ENCODE assay signal across 26 cellular contexts in the genomic region with DNA sequence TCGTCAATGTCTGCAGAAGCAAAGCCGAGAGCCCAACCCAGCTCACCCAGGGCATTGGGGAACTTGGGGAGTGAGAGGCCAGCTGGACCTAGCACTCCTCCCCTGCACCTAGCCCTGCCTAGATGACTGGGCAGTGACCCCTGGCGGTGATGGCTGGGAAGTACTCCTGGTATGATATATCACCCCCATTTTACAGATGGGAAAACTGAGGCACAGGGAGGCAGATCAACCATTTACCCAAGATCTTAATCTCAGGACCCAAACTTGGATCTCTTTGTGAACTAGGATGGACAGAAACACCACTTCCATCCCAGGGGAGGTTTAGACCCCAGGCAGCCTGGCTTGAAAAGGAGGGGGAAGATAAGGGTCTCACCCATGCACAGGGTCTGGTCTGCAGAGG. TPM values are rescaled to one million over a fixed set of nuclear protein-coding genes. Genes with fewer than 3 reads are reported as not detected.
DNase-seq lines count a peak whose midpoint lies in the region; ATAC-seq and TF ChIP-seq lines count a peak whose summit lies in the region.
"Had no signal": no experiment of that assay in that cellular context is flagged by ENCODE, and none has a peak within 500 bp of the region (broad histone marks: within the 10 kb centered on the region; RNA-seq: fewer than 3 reads in every experiment).

No MANE protein-coding gene starts in this region.

- TF ChIP-seq POLR2A in sigmoid colon (IDR thresholded peaks at IDR 0.05) = no peak

- no peaks in the 10 kb centered on the region for H3K9me2 ChIP-seq in OCI-LY7 (ENCODE audit: insufficient read depth, low read length)

- H2AFZ ChIP-seq in OCI-LY7 (ENCODE audit: low read length) = no peak overlapping the region

- H3K27me3 Mint-ChIP-seq in CD8-positive, alpha-beta memory T cell = peaks cover 11 to 17% of the 10 kb centered on the region in 2 donors
- peaks cover 4% of the 10 kb centered on the region for H3K27me3 Mint-ChIP-seq in endothelial cell (ENCODE audit: unreplicated experiment)
- H3K27me3 Mint-ChIP-seq: activated T-helper 17 cell treated with anti-CD3 and anti-CD28 coated beads, Interleukin-2, amount 50 U/mL, for 72 hours had no signal

- H3K4me1 ChIP-seq in CD8-positive, alpha-beta memory T cell (ENCODE audit: insufficient read depth, low read length) = no peaks in the 10 kb centered on the region
- H3K4me1 ChIP-seq in OCI-LY7 (ENCODE audit: insufficient read depth, low read length, poor library complexity, severe bottlenecking) (no peaks in the 10 kb centered on the region), sigmoid colon (no peaks in the 10 kb centered on the region)
- H3K4me1 ChIP-seq: esophagus muscularis mucosa, gastrocnemius medialis, left ventricle myocardium inferior, SJSA1 had no signal

- H3K4me2 ChIP-seq in OCI-LY7 (ENCODE audit: low read length) = no peak overlapping the region

- ATAC-seq in HG02571 (IDR thresholded peaks at IDR 0.05; ENCODE audit: unreplicated experiment) (no peak), HG03439 (IDR thresholded peaks at IDR 0.05; ENCODE audit: unreplicated experiment) (no peak), HG02852 (IDR thresholded peaks at IDR 0.05; ENCODE audit: unreplicated experiment) (no peak)
- ATAC-seq: activated T-helper 17 cell treated with anti-CD3 and anti-CD28 coated beads, Interleukin-2, amount 50 U/mL, for 72 hours; gastrocnemius medialis; mucosa of descending colon; Panc1 had no signal

- H3K27ac ChIP-seq in CD8-positive, alpha-beta memory T cell (ENCODE audit: low read depth, low read length) = no peak overlapping the region
- H3K27ac ChIP-seq in OCI-LY7 (ENCODE audit: low read depth, low read length, poor library complexity, severe bottlenecking) (no peak overlapping the region), sigmoid colon (no peak overlapping the region)
- H3K27ac ChIP-seq: esophagus muscularis mucosa, gastrocnemius medialis, left ventricle myocardium inferior, SJSA1 had no signal

- TF ChIP-seq CTCF in GM13977 (IDR thresholded peaks at IDR 0.05; ENCODE audit: extremely low read depth, insufficient read depth, missing control alignments) (peak; percentile 7), OCI-LY7 (conservative IDR thresholded peaks at IDR 0.05; ENCODE audit: low read length) (peak; percentile 64; the same call in 1 of the 2 replicates), endothelial cell (IDR thresholded peaks at IDR 0.05; ENCODE audit: unreplicated experiment) (peak; percentile 23), sigmoid colon (IDR thresholded peaks at IDR 0.05) (no peak)

- H3K79me2 ChIP-seq in OCI-LY7 (ENCODE audit: insufficient read depth, low read depth, low read length) = no peaks in the 10 kb centered on the region

- WGBS in sigmoid colon, 2 donors = 94% methylated on average over 3 of the region's 3 CpGs

- H3K27ac Mint-ChIP-seq in CD8-positive, alpha-beta memory T cell = no peak overlapping the region
- no peak overlapping the region for H3K27ac Mint-ChIP-seq in endothelial cell (ENCODE audit: unreplicated experiment)
- H3K27ac Mint-ChIP-seq: activated T-helper 17 cell treated with anti-CD3 and anti-CD28 coated beads, Interleukin-2, amount 50 U/mL, for 72 hours; CD14-positive monocyte; nephron progenitor cell had no signal

- no peaks in the 10 kb centered on the region for H3K27me3 ChIP-seq in CD8-positive, alpha-beta memory T cell (ENCODE audit: insufficient read depth, low read length, poor library complexity, severe bottlenecking)
- no peaks in the 10 kb centered on the region for H3K27me3 ChIP-seq in sigmoid colon
- H3K27me3 ChIP-seq: gastrocnemius medialis, SJSA1 had no signal

- H3K36me3 ChIP-seq in CD8-positive, alpha-beta memory T cell (ENCODE audit: insufficient read depth, low read length) = no peaks in the 10 kb centered on the region
- H3K36me3 ChIP-seq in OCI-LY7 (ENCODE audit: insufficient read depth, low read length) (no peaks in the 10 kb centered on the region), sigmoid colon (peaks cover 0 to 4% (median 0%) of the 10 kb centered on the region in 4 donors)
- H3K36me3 ChIP-seq: esophagus muscularis mucosa, gastrocnemius medialis, SJSA1 had no signal

- intact Hi-C loops in OCI-LY7 (cut with micrococcal nuclease; ENCODE audit: unreplicated experiment) (loop anchor here (1.0 to 10.0 kb wide), 2 partner anchors 81 to 153 kb away; a partner anchor contains a TSS), sigmoid colon (cut with DNase I) (no loop called here)

- POLR2A ChIA-PET in CD8-positive, alpha-beta memory T cell (lab: Charles Lee) = no interaction called here
- POLR2A ChIA-PET in OCI-LY7 (lab: Charles Lee) = no interaction called here

- CTCF ChIA-PET in CD8-positive, alpha-beta memory T cell (lab: Charles Lee) = no interaction called here
- CTCF ChIA-PET in OCI-LY7 (lab: Charles Lee; ENCODE audit: unreplicated experiment) = no interaction called here

- DNase-seq in CD8-positive, alpha-beta memory T cell = no peak
- no peak for DNase-seq in GM13977 (ENCODE audit: low spot score)
- DNase-seq in OCI-LY7 (ENCODE audit: low spot score) = peak; percentile 8
- no peak for DNase-seq in endothelial cell (ENCODE audit: low spot score)
- no peak for DNase-seq in sigmoid colon
- DNase-seq: activated CD4-positive, alpha-beta T cell treated with anti-CD3 and anti-CD28 coated beads for 48 hours; effector CD4-positive, alpha-beta T cell; gastrocnemius medialis; HCEC 1CT; hypothalamus; Kasumi-1; left ventricle myocardium inferior; mucosa of descending colon; NCI-H2081; NCI-H82; nephron progenitor cell had no signal

- BruUV-seq in OCI-LY7 (replicated peaks; lab: Mats Ljungman, UMichigan) = no TSS peak

- no peaks in the 10 kb centered on the region for H3K36me3 Mint-ChIP-seq in CD8-positive, alpha-beta memory T cell
- peaks cover 42% of the 10 kb centered on the region for H3K36me3 Mint-ChIP-seq in endothelial cell (ENCODE audit: low read depth, unreplicated experiment)
- H3K36me3 Mint-ChIP-seq: CD14-positive monocyte had no signal

- peak overlapping the region; percentile 19 for H3K4me3 ChIP-seq in CD8-positive, alpha-beta memory T cell (ENCODE audit: low read length)
- no peak overlapping the region for H3K4me3 ChIP-seq in OCI-LY7 (ENCODE audit: low read depth, low read length, poor library complexity, severe bottlenecking)
- no peak overlapping the region for H3K4me3 ChIP-seq in sigmoid colon
- H3K4me3 ChIP-seq: esophagus muscularis mucosa, left ventricle myocardium inferior, mucosa of descending colon, SJSA1 had no signal

- TF ChIP-seq EP300 in sigmoid colon (IDR thresholded peaks at IDR 0.05) = no peak

- H3K9me3 Mint-ChIP-seq in CD8-positive, alpha-beta memory T cell = peaks cover 5 to 42% (median 34%) of the 10 kb centered on the region in 5 donors
- H3K9me3 Mint-ChIP-seq in endothelial cell (ENCODE audit: unreplicated experiment) = peaks cover 7% of the 10 kb centered on the region

- in situ Hi-C loops in GM13977 (cut with MboI; ENCODE audit: low pct_unique_long_range_greater_than_20kb, low sequenced_read_pairs, unreplicated experiment) = no loop called here

- H4K20me1 ChIP-seq in OCI-LY7 (ENCODE audit: insufficient read depth, low read length) = no peaks in the 10 kb centered on the region

- H3K9me3 ChIP-seq in CD8-positive, alpha-beta memory T cell (ENCODE audit: low read length) = peaks cover 23% of the 10 kb centered on the region
- H3K9me3 ChIP-seq in OCI-LY7 (ENCODE audit: low read length) (peaks cover 17% of the 10 kb centered on the region), sigmoid colon (peaks cover 22 to 28% (median 25%) of the 10 kb centered on the region in 4 donors)

- H3K4me3 Mint-ChIP-seq in CD8-positive, alpha-beta memory T cell = no peak overlapping the region
- H3K4me3 Mint-ChIP-seq in endothelial cell (ENCODE audit: unreplicated experiment) = peak overlapping the region; percentile 37
- H3K4me3 Mint-ChIP-seq: activated T-helper 17 cell treated with anti-CD3 and anti-CD28 coated beads, Interleukin-2, amount 50 U/mL, for 72 hours; CD14-positive monocyte; nephron progenitor cell had no signal

- no peaks in the 10 kb centered on the region for H3K4me1 Mint-ChIP-seq in CD8-positive, alpha-beta memory T cell
- H3K4me1 Mint-ChIP-seq in endothelial cell (ENCODE audit: unreplicated experiment) = no peaks in the 10 kb centered on the region
- H3K4me1 Mint-ChIP-seq: activated T-helper 17 cell treated with anti-CD3 and anti-CD28 coated beads, Interleukin-2, amount 50 U/mL, for 72 hours; CD14-positive monocyte; nephron progenitor cell had no signal

RNA-seq across cellular contexts. Expression of a gene that starts 43.5 kb away (rescaled TPM):
- total RNA-seq in CD8-positive, alpha-beta memory T cell = not detected
- not detected for polyA plus RNA-seq in CD8-positive, alpha-beta memory T cell
- 0.88 TPM in 1 of 2 replicates, not detected in the other for total RNA-seq in OCI-LY7 (2014; rRNA removed; shearing (Covaris generic))
- 0.57 and 0.70 TPM in 2 replicates for total RNA-seq in OCI-LY7 (2022)
- not detected for total RNA-seq in endothelial cell (ENCODE audit: unreplicated experiment)
- not detected for total RNA-seq in sigmoid colon
- under 1 TPM in 1 of 3 donors, not detected in 2; 0.17 TPM for polyA plus RNA-seq in sigmoid colon
- total RNA-seq: esophagus muscularis mucosa, gastrocnemius medialis, HT-29, left ventricle myocardium inferior, mucosa of descending colon, SJSA1, urinary bladder had no signal
- polyA plus RNA-seq: CD14-positive monocyte, urinary bladder had no signal

RNA-seq across cellular contexts. Expression of a gene that starts 53.3 kb away (rescaled TPM):
- total RNA-seq in CD8-positive, alpha-beta memory T cell = not detected
- polyA plus RNA-seq in CD8-positive, alpha-beta memory T cell = not detected
- total RNA-seq in OCI-LY7 (2014; rRNA removed; shearing (Covaris generic)) = not detected in 2 replicates
- total RNA-seq in OCI-LY7 (2022) (not detected in 2 replicates), endothelial cell (ENCODE audit: unreplicated experiment) (15.5 TPM), sigmoid colon (not detected)
- polyA plus RNA-seq in sigmoid colon = under 1 TPM in 1 of 3 donors, not detected in 2; 0.06 TPM
- total RNA-seq: HT-29, left ventricle myocardium inferior, SJSA1 had no signal
- polyA plus RNA-seq: CD14-positive monocyte, urinary bladder had no signal

Comparison
In these comparisons a context has a peak if more than half of its experiments do, and no peak if none do; other contexts are left out.
1. CTCF ChIP-seq: peak in GM13977 (single experiment), OCI-LY7 (single experiment) and endothelial cell (single experiment); none in sigmoid colon (0 of 4).
2. RNA of a gene that starts 53.3 kb away (total RNA-seq): 15.5 TPM in endothelial cell (single experiment); not detected in CD8-positive, alpha-beta memory T cell, not detected in OCI-LY7 and not detected in sigmoid colon; every median in the first group is over 10 times any median in the second.